29 cellular contexts compared by ENCODE assay signal in genomic region chr7:145224775-145225174, GRCh38.
"Had no signal": no experiment of that assay in that cellular context is flagged by ENCODE, and none has a peak within 500 bp of the region (broad histone marks: within the 10 kb centered on the region; RNA-seq: fewer than 3 reads in every experiment).

No MANE protein-coding gene starts in this region.

- H3K9ac ChIP-seq: SK-N-SH had no signal

- H3K27me3 ChIP-seq: Peyer's patch, SJSA1 had no signal

- H3K9me3 ChIP-seq: SJSA1 had no signal

- DNase-seq: activated CD4-positive, alpha-beta T cell treated with anti-CD3 and anti-CD28 coated beads for 36 hours; activated CD4-positive, alpha-beta T cell treated with anti-CD3 and anti-CD28 coated beads, Interleukin-2, amount 10 ng/mL, durations not matched to agents 7 days and 5 days; activated CD4-positive, alpha-beta T cell treated with anti-CD3 and anti-CD28 coated beads, Interleukin-2, amount 50 U/mL, for 48 hours; activated CD8-positive, alpha-beta memory T cell treated with anti-CD3 and anti-CD28 coated beads, Interleukin-2, amount 50 U/mL, for 4 hours; activated gamma-delta T cell treated with Interleukin-2 at 50 U/mL for 16 hours; activated naive CD4-positive, alpha-beta T cell treated with anti-CD3 and anti-CD28 coated beads, Interleukin-2, amount 10 ng/mL, durations not matched to agents 7 days and 5 days; activated naive CD8-positive, alpha-beta T cell treated with anti-CD3 and anti-CD28 coated beads, Interleukin-2, amount 50 U/mL, for 24 hours; activated T-cell treated with anti-CD3 and anti-CD28 coated beads for 4 hours; activated T-cell treated with anti-CD3 and anti-CD28 coated beads, Interleukin-2, amount 50 U/mL, for 4 hours; anterior cingulate cortex; caudate nucleus; cerebellar nuclear complex; NCI-H1092 treated with DMSO at 0.1 percent for 48 hours; NCI-H1417; NCI-H146; NCI-H187 treated with DMSO at 0.1 percent for 48 hours; NCI-H2081 treated with DMSO at 0.1 percent for 48 hours; NCI-H2171; NCI-H510A; NCI-H526; NCI-H748 treated with DMSO at 0.1 percent for 48 hours; NK-92 treated with Interleukin-12 subunit alpha and Interleukin-12 subunit beta, amount 100 ng/mL, for 24 hours; PC-3; Peyer's patch; RPMI8226; SHP77 treated with DMSO at 0.1 percent for 48 hours; SK-N-SH had no signal

- H3K4me1 ChIP-seq: Peyer's patch, SJSA1 had no signal

- H3K27ac ChIP-seq: Peyer's patch, SJSA1 had no signal

- H3K4me2 ChIP-seq: SK-N-SH had no signal

- H3K4me3 ChIP-seq: Peyer's patch, SJSA1 had no signal

- H3K36me3 ChIP-seq: Peyer's patch, SJSA1 had no signal

- ATAC-seq: activated CD4-positive, alpha-beta T cell treated with anti-CD3 and anti-CD28 coated beads for 36 hours; activated CD4-positive, CD25-positive, alpha-beta regulatory T cell treated with anti-CD3 and anti-CD28 coated beads, Interleukin-2, amount 50 U/mL, for 24 hours; activated naive CD8-positive, alpha-beta T cell treated with anti-CD3 and anti-CD28 coated beads, Interleukin-2, amount 50 U/mL, for 24 hours; activated T-cell treated with anti-CD3 and anti-CD28 coated beads, Interleukin-2, amount 50 U/mL, for 4 hours; PC-3 had no signal
